15 cellular contexts compared by ENCODE assay signal in the genomic region with DNA sequence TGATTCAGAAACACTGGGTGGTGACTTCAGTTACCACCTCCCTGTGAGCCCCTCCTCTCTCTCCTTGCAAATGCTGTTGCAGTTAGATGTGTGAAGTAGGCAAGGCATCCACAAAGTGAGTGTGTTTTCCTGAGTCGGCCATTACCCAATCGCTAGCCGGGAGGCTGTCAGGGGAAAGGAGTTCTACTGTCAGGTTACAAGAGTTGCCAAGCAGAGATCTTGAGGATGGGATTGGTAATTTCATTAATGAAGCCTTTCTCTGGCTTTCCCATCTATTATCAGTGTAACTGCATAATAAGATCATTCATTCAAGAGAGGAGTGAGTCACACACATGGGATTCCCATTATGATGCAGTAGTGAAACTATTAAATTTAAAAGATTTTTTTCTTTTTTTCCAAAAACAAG.
DNase-seq lines count a peak whose midpoint lies in the region; FAIRE-seq and TF ChIP-seq lines count a peak whose summit lies in the region.
"Had no signal": no experiment of that assay in that cellular context is flagged by ENCODE, and none has a peak within 500 bp of the region (broad histone marks: within the 10 kb centered on the region; RNA-seq: fewer than 3 reads in every experiment).

No MANE protein-coding gene starts in this region.

- H3K4me3 ChIP-seq in bronchial epithelial cell (ENCODE audit: low read depth, low read length): no peak overlapping the region
- H3K4me3 ChIP-seq: tibial artery had no signal

- no peaks in the 10 kb centered on the region for H3K36me3 ChIP-seq in bronchial epithelial cell (ENCODE audit: control insufficient read depth, insufficient read depth, low read length)
- H3K36me3 ChIP-seq: neutrophil, tibial artery had no signal

- H3K27me3 ChIP-seq in bronchial epithelial cell (ENCODE audit: control insufficient read depth, insufficient read depth, low read length): no peaks in the 10 kb centered on the region
- H3K27me3 ChIP-seq: tibial artery had no signal

- in situ Hi-C loops in Caki2 (cut with HindIII; ENCODE audit: low pct_unique_long_range_greater_than_20kb, low sequenced_read_pairs) (no loop called here), ACHN (cut with HindIII; ENCODE audit: low pct_ligation_motif_present, low pct_unique_long_range_greater_than_20kb, low sequenced_read_pairs) (no loop called here)

- no peak for FAIRE-seq in bronchial epithelial cell (lab: Jason Lieb, UNC)

- DNase-seq in Caki2 (ENCODE audit: low read depth): peak; percentile 12
- peak; percentile 28 for DNase-seq in NCI-H226
- DNase-seq in bronchial epithelial cell (ENCODE audit: low read depth): peak; percentile 63
- DNase-seq in iris pigment epithelial cell (ENCODE audit: low read depth): peak; percentile 48
- no peak for DNase-seq in GOT3 (lab: John Stamatoyannopoulos, UW)
- DNase-seq in NCI-H82 (lab: John Stamatoyannopoulos, UW): no peak
- DNase-seq in ACHN: no peak
- DNase-seq in hepatic stellate cell (ENCODE audit: low spot score): no peak
- DNase-seq: activated CD4-positive, alpha-beta T cell treated with anti-CD3 and anti-CD28 coated beads, Interleukin-2, amount 50 U/mL, for 1 hour; activated naive CD8-positive, alpha-beta T cell treated with anti-CD3 and anti-CD28 coated beads for 36 hours; activated T-cell treated with anti-CD3 and anti-CD28 coated beads, Interleukin-2, amount 50 U/mL, for 1 hour; NCI-H2029; NCI-H524; tibial artery had no signal

- no peak for TF ChIP-seq CTCF in bronchial epithelial cell (IDR thresholded peaks at IDR 0.05; ENCODE audit: insufficient read depth, low read length, severe bottlenecking)

Comparison
In these comparisons a context has a peak if more than half of its experiments do, and no peak if none do; other contexts are left out.
1. DNase-seq: peak in Caki2 (single experiment), NCI-H226 (single experiment), bronchial epithelial cell (single experiment) and iris pigment epithelial cell (single experiment); none in GOT3 (single experiment), NCI-H82 (single experiment), ACHN (single experiment) and hepatic stellate cell (single experiment).